ENCODE assay signal across 9 cellular contexts in the genomic region with DNA sequence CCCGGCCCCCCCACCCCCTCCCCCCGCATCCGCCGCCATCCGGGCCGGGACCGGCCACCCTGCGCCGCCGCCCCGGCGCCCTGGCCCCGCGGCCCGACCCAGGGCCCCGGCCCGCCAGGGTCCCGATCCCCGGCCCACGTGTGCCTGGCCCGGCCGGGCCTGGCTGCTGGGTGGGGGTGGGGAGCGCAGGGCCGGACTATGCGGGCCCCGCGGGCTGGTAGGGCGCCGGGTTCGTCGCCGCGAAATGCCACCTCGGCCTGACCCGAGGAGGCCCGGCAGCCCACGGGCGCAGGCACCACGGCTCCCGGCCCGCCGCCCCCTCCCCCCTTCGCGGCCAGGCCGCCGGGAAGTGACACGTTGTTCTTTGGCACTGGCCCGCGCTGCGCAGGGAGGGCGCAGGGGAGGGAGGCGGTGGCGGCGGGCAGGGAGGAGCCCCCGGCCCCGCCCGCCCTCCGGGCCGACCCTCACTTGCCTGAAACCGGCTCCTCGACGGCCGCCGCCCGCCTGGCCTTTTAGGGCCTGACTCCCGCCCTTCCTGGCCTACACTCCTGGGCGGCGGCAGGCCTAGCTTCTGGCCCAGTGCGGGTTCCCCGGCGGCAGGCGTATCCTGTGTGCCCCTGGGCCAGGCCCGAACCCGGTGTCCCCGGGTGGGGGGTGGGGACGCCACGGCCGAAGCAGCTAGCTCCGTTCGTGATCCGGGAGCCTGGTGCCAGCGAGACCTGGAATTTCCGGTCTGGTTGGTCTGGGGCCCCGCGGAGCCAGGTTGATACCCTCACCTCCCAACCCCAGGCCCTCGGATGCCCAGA. TPM values are rescaled to one million over a fixed set of nuclear protein-coding genes. Genes with fewer than 3 reads are reported as not detected.
DNase-seq lines count a peak whose midpoint lies in the region; ATAC-seq and TF ChIP-seq lines count a peak whose summit lies in the region.
"Had no signal": no experiment of that assay in that cellular context is flagged by ENCODE, and none has a peak within 500 bp of the region (broad histone marks: within the 10 kb centered on the region; RNA-seq: fewer than 3 reads in every experiment).

No MANE protein-coding gene starts in this region.

- no TSS peak for BruUV-seq in PC-9 (replicated peaks; lab: Mats Ljungman, UMichigan)

- DNase-seq in BE2C, result peak; percentile 76
- DNase-seq in PC-9, result peak; percentile 70 to 85
- peak; percentile 66 for DNase-seq in activated gamma-delta T cell treated with Interleukin-2 at 50 U/mL for 16 hours
- DNase-seq in foreskin keratinocyte, result peak; percentile 20 to 45
- peak; percentile 48 for DNase-seq in neuronal stem cell (ENCODE audit: low spot score)
- peak; percentile 93 for DNase-seq in upper lobe of right lung

- no peak overlapping the region for H2BK15ac ChIP-seq in neuronal stem cell (ENCODE audit: low read length)

- WGBS in neuronal stem cell (ENCODE audit: extremely low coverage in 2 of 2, insufficient read length in 2 of 2, insufficient replicate concordance in 1 of 2), 2 donors, result no CpG with 5 or more reads among the region's 86 CpGs

- CTCF ChIA-PET in PC-9 (lab: Charles Lee), result interaction anchor here (0.6 kb wide), 1 partner anchor 247 kb away, joined by 3 read pairs; a partner anchor contains a TSS

- peak overlapping the region; percentile 84 for H3K27ac ChIP-seq in PC-9
- H3K27ac ChIP-seq in foreskin keratinocyte, result peak overlapping the region; percentile 79
- peak overlapping the region; percentile 72 for H3K27ac ChIP-seq in neuronal stem cell (replicated peaks; ENCODE audit: low read length)
- H3K27ac ChIP-seq in upper lobe of right lung, result peak overlapping the region; percentile 90

- H3K4me1 ChIP-seq in BE2C (peaks cover 19% of the 10 kb centered on the region), PC-9 (replicated peaks; ENCODE audit: insufficient read depth) (peaks cover 48% of the 10 kb centered on the region), foreskin keratinocyte (peaks cover 10% of the 10 kb centered on the region), neuronal stem cell (ENCODE audit: control insufficient read depth in 2 of 2, insufficient read depth in 1 of 2, low read depth in 1 of 2, low read length in 2 of 2) (peaks cover 7 to 15% of the 10 kb centered on the region in 2 donors), upper lobe of right lung (peaks cover 36% of the 10 kb centered on the region)

- H3K27me3 ChIP-seq in BE2C (no peaks in the 10 kb centered on the region), PC-9 (ENCODE audit: insufficient read depth, low read depth) (no peaks in the 10 kb centered on the region), foreskin keratinocyte (no peaks in the 10 kb centered on the region), neuronal stem cell (ENCODE audit: control insufficient read depth in 3 of 3, insufficient read depth in 3 of 3, low read depth in 1 of 3, low read length in 3 of 3) (no peaks in the 10 kb centered on the region), upper lobe of right lung (no peaks in the 10 kb centered on the region)

- H3F3A ChIP-seq in PC-9 (ENCODE audit: insufficient read depth, low read depth), result peaks cover 77% of the 10 kb centered on the region

- peak overlapping the region; percentile 66 for H2BK5ac ChIP-seq in neuronal stem cell (ENCODE audit: low read length)

- peak overlapping the region; percentile 89 for H3K23ac ChIP-seq in neuronal stem cell (ENCODE audit: low read depth, low read length, poor library complexity)

- no peak for TF ChIP-seq CTCF in BE2C (IDR thresholded peaks at IDR 0.05; ENCODE audit: low read depth, low read length)
- no peak for TF ChIP-seq CTCF in PC-9 (conservative IDR thresholded peaks at IDR 0.05)
- no peak for TF ChIP-seq CTCF in foreskin keratinocyte (conservative IDR thresholded peaks at IDR 0.05)
- TF ChIP-seq CTCF in upper lobe of right lung (IDR thresholded peaks at IDR 0.05), result no peak

- peaks cover 47% of the 10 kb centered on the region for H3K36me3 ChIP-seq in BE2C
- peaks cover 29% of the 10 kb centered on the region for H3K36me3 ChIP-seq in PC-9 (ENCODE audit: low read depth)
- peaks cover 16 to 48% of the 10 kb centered on the region in 2 donors for H3K36me3 ChIP-seq in neuronal stem cell (replicated peaks in 1 of 2; ENCODE audit: control insufficient read depth in 2 of 2, insufficient read depth in 2 of 2, low read length in 2 of 2)
- H3K36me3 ChIP-seq in upper lobe of right lung, result peaks cover 34% of the 10 kb centered on the region

- peak overlapping the region; percentile 90 for H3K18ac ChIP-seq in neuronal stem cell (ENCODE audit: low read length)

- H3K9me2 ChIP-seq in PC-9 (ENCODE audit: insufficient read depth), result no peaks in the 10 kb centered on the region

- H2BK12ac ChIP-seq in neuronal stem cell (ENCODE audit: low read length), result no peak overlapping the region

- POLR2A ChIA-PET in PC-9 (lab: Charles Lee; ENCODE audit: unreplicated experiment), result interaction anchor here (0.5 to 0.6 kb wide), 2 partner anchors 129 to 1639 kb away, joined by 4 to 18 read pairs; a partner anchor contains a TSS

- H3K4me3 ChIP-seq in BE2C (ENCODE audit: low read depth, low read length), result peak overlapping the region; percentile 92
- peak overlapping the region; percentile 63 for H3K4me3 ChIP-seq in PC-9
- H3K4me3 ChIP-seq in neuronal stem cell (ENCODE audit: low read length in 2 of 2), result peak overlapping the region; percentile 78 to 98
- peak overlapping the region; percentile 85 for H3K4me3 ChIP-seq in upper lobe of right lung

- H2AK5ac ChIP-seq in neuronal stem cell (ENCODE audit: low read depth, low read length), result peak overlapping the region; percentile 98

- H3K4ac ChIP-seq in neuronal stem cell (ENCODE audit: low read length), result peak overlapping the region; percentile 37

- H3K79me2 ChIP-seq in PC-9 (ENCODE audit: low read depth), result peaks cover 50% of the 10 kb centered on the region

- H3K9ac ChIP-seq in neuronal stem cell (ENCODE audit: low read depth, low read length, poor library complexity), result peak overlapping the region; percentile 92

- H4K91ac ChIP-seq in neuronal stem cell (ENCODE audit: low read depth, low read length, poor library complexity), result peak overlapping the region; percentile 53

- H2BK120ac ChIP-seq in neuronal stem cell (ENCODE audit: low read depth, low read length), result no peak overlapping the region

- H3K79me1 ChIP-seq in neuronal stem cell (ENCODE audit: low read depth, low read length), result peaks cover 7% of the 10 kb centered on the region

- H3K14ac ChIP-seq in neuronal stem cell (ENCODE audit: low read length), result peak overlapping the region; percentile 89

- H2AFZ ChIP-seq in PC-9 (no peak overlapping the region), neuronal stem cell (ENCODE audit: low read length) (peak overlapping the region; percentile 61)

- intact Hi-C loops in PC-9 (cut with micrococcal nuclease; ENCODE audit: unreplicated experiment) (loop anchor here (1.0 to 5.0 kb wide), 5 partner anchors 16 to 141 kb away; a partner anchor contains a TSS), upper lobe of right lung (cut with DNase I) (no loop called here)

- peak; percentile 48 for ATAC-seq in GM19023 (IDR thresholded peaks at IDR 0.05; ENCODE audit: unreplicated experiment)
- peak; percentile 34 for ATAC-seq in HG03139 (IDR thresholded peaks at IDR 0.05; ENCODE audit: unreplicated experiment)
- ATAC-seq in foreskin keratinocyte, result peak; percentile 19
- peak; percentile 81 for ATAC-seq in upper lobe of right lung

- H3K9me3 ChIP-seq in BE2C (no peaks in the 10 kb centered on the region), PC-9 (ENCODE audit: insufficient read depth, low read depth) (no peaks in the 10 kb centered on the region), neuronal stem cell (replicated peaks in 1 of 2; ENCODE audit: control insufficient read depth in 2 of 2, insufficient read depth in 1 of 2, low read depth in 1 of 2, low read length in 2 of 2) (no peaks in the 10 kb centered on the region), upper lobe of right lung (no peaks in the 10 kb centered on the region)

- H3K4me2 ChIP-seq in PC-9, result peak overlapping the region; percentile 75
- H3K4me2 ChIP-seq in neuronal stem cell (ENCODE audit: insufficient read depth, low read length, poor library complexity, severe bottlenecking), result peak overlapping the region; percentile 91

- H4K20me1 ChIP-seq in PC-9 (ENCODE audit: insufficient read depth), result peaks cover 47% of the 10 kb centered on the region

- H4K8ac ChIP-seq in neuronal stem cell (ENCODE audit: low read depth, low read length), result no peak overlapping the region

RNA-seq across cellular contexts. Expression of a gene that starts 0.5 kb away (rescaled TPM):
- polyA plus RNA-seq in BE2C (2012; ENCODE audit: insufficient read depth, insufficient read length, low read depth), result 549 TPM
- total RNA-seq in PC-9 (2021) (657 and 721 TPM in 2 replicates), foreskin keratinocyte (467 and 485 TPM in 2 replicates), upper lobe of right lung (295 TPM)
- 344 and 350 TPM in 2 replicates for polyA plus RNA-seq in foreskin keratinocyte
- polyA plus RNA-seq in neuronal stem cell (2013, experiment 1 of 2), result 102 TPM
- 99.2 TPM for polyA plus RNA-seq in neuronal stem cell (2013, experiment 2 of 2)

RNA-seq across cellular contexts. Expression of a gene that starts 15.9 kb away (rescaled TPM):
- 356 TPM for polyA plus RNA-seq in BE2C (2012; ENCODE audit: insufficient read depth, insufficient read length, low read depth)
- 521 and 788 TPM in 2 replicates for total RNA-seq in PC-9 (2021)
- 838 and 935 TPM in 2 replicates for total RNA-seq in foreskin keratinocyte
- 551 and 627 TPM in 2 replicates for polyA plus RNA-seq in foreskin keratinocyte
- polyA plus RNA-seq in neuronal stem cell (2013, experiment 1 of 2), result 114 TPM
- polyA plus RNA-seq in neuronal stem cell (2013, experiment 2 of 2), result 116 TPM
- 152 TPM for total RNA-seq in upper lobe of right lung

RNA-seq across cellular contexts. Expression of a gene that starts 22.5 kb away (rescaled TPM):
- polyA plus RNA-seq in BE2C (2012; ENCODE audit: insufficient read depth, insufficient read length, low read depth), result 36.2 TPM
- total RNA-seq in PC-9 (2021) (25.5 and 28.2 TPM in 2 replicates), foreskin keratinocyte (13.3 and 14.6 TPM in 2 replicates), upper lobe of right lung (19.0 TPM)
- polyA plus RNA-seq in foreskin keratinocyte, result 11.6 and 11.7 TPM in 2 replicates
- polyA plus RNA-seq in neuronal stem cell (2013, experiment 1 of 2), result 16.7 TPM
- polyA plus RNA-seq in neuronal stem cell (2013, experiment 2 of 2), result 15.7 TPM

RNA-seq across cellular contexts. Expression of a gene that starts 39.1 kb away (rescaled TPM):
- 2.0 TPM for polyA plus RNA-seq in BE2C (2012; ENCODE audit: insufficient read depth, insufficient read length, low read depth)
- total RNA-seq in PC-9 (2021) (not detected in 2 replicates), foreskin keratinocyte (not detected in 2 replicates), upper lobe of right lung (not detected)
- not detected in 2 replicates for polyA plus RNA-seq in foreskin keratinocyte
- 0.04 TPM for polyA plus RNA-seq in neuronal stem cell (2013, experiment 1 of 2)
- polyA plus RNA-seq in neuronal stem cell (2013, experiment 2 of 2), result 0.06 TPM
- total RNA-seq: T-helper 2 cell treated with Interferon-gamma antibody and Interleukin-4, amounts not matched to agents 100 ng/mL and 5 ng/mL, for 36 hours had no signal

RNA-seq across cellular contexts. Expression of a gene that starts 46.5 kb away (rescaled TPM):
- polyA plus RNA-seq in BE2C (2012; ENCODE audit: insufficient read depth, insufficient read length, low read depth), result 12.2 TPM
- 27.1 and 33.0 TPM in 2 replicates for total RNA-seq in PC-9 (2021)
- total RNA-seq in foreskin keratinocyte, result 4.7 and 5.4 TPM in 2 replicates
- polyA plus RNA-seq in foreskin keratinocyte, result 3.8 and 3.9 TPM in 2 replicates
- polyA plus RNA-seq in neuronal stem cell (2013, experiment 1 of 2), result 18.1 TPM
- 18.8 TPM for polyA plus RNA-seq in neuronal stem cell (2013, experiment 2 of 2)
- 3.8 TPM for total RNA-seq in upper lobe of right lung

Comparison
In these comparisons a context has a peak if more than half of its experiments do, and no peak if none do; other contexts are left out.
1. Peak in every context shown above with its lines: DNase-seq, ATAC-seq, H3K4me3 ChIP-seq and H3K27ac ChIP-seq.
2. DNase-seq: peak in every context shown above with its lines; median percentile 93 in upper lobe of right lung; 78 in PC-9; 76 in BE2C; 66 in activated gamma-delta T cell treated with Interleukin-2 at 50 U/mL for 16 hours; 48 in neuronal stem cell; 32 in foreskin keratinocyte.
3. ATAC-seq: peak in every context shown above with its lines; median percentile 81 in upper lobe of right lung; 48 in GM19023; 34 in HG03139; 19 in foreskin keratinocyte.